7 cellular contexts compared by ENCODE assay signal in genomic region chr16:74667215-74667765, GRCh38. TPM values are rescaled to one million over a fixed set of nuclear protein-coding genes. Genes with fewer than 3 reads are reported as not detected.
DNase-seq lines count a peak whose midpoint lies in the region; ATAC-seq, FAIRE-seq and TF ChIP-seq lines count a peak whose summit lies in the region.

No MANE protein-coding gene starts in this region.

- no peaks in the 10 kb centered on the region for H3K27me3 Mint-ChIP-seq in activated T-helper 2 cell treated with anti-CD3 and anti-CD28 coated beads, Interferon-gamma antibody, Interleukin-2, Interleukin-4, amounts not matched to agents 10 μg/mL and 5 μg/mL and 100 μg/mL, durations not matched to agents 14 hours and 24 hours and 36 hours (ENCODE audit: low read depth)

- 0 to 2% methylated on average over 24 of the region's 24 CpGs for WGBS in pancreas, 2 donors

- POLR2A ChIA-PET in GM10248 (lab: Yijun Ruan, JAX), result interaction anchor here (0.6 to 1.5 kb wide), 5 partner anchors 12 to 207 kb away, joined by 3 to 12 read pairs (median 4); partner anchors contain the start of gene GLG1

- peaks cover 60% of the 10 kb centered on the region for H3K36me3 Mint-ChIP-seq in activated T-helper 2 cell treated with anti-CD3 and anti-CD28 coated beads, Interferon-gamma antibody, Interleukin-2, Interleukin-4, amounts not matched to agents 10 μg/mL and 5 μg/mL and 100 μg/mL, durations not matched to agents 14 hours and 24 hours and 36 hours (ENCODE audit: low read depth)

- TF ChIP-seq CTCF in GM10248 (IDR thresholded peaks at IDR 0.05; ENCODE audit: control extremely low read depth, extremely low read depth, low read depth, missing control alignments) (no peak), pancreas (IDR thresholded peaks at IDR 0.05) (no peak)

- no peaks in the 10 kb centered on the region for H3K27me3 ChIP-seq in pancreas

- peaks cover 0 to 7% (median 0%) of the 10 kb centered on the region in 3 donors for H3K4me1 ChIP-seq in pancreas

- intact Hi-C loops in activated T-helper 2 cell treated with anti-CD3 and anti-CD28 coated beads, Interferon-gamma antibody, Interleukin-2, Interleukin-4, amounts not matched to agents 10 μg/mL and 5 μg/mL and 100 μg/mL, durations not matched to agents 14 hours and 24 hours and 36 hours (cut with micrococcal nuclease), result loop anchor here (1.0 to 10.0 kb wide), 3 partner anchors 33 to 980 kb away; partner anchors contain the start of genes CFDP1, KARS1, MLKL and TERF2IP
- intact Hi-C loops in pancreas (cut with DNase I), result no loop called here

- CTCF ChIA-PET in GM10248 (lab: Yijun Ruan, JAX), result interaction anchor here (0.9 to 2.1 kb wide), 5 partner anchors 11 to 195 kb away, joined by 4 to 9 read pairs (median 4); no protein-coding TSS in a partner anchor

- FAIRE-seq in pancreas (lab: Jason Lieb, UNC), result no peak
- FAIRE-seq in RCC 7860 (lab: Jason Lieb, UNC), result no peak

- ATAC-seq in pancreas, result peak in 2 of 4 donors; percentile 28 to 31
- ATAC-seq in GM19463 (IDR thresholded peaks at IDR 0.05; ENCODE audit: unreplicated experiment), result no peak

- H3K27ac Mint-ChIP-seq in activated T-helper 2 cell treated with anti-CD3 and anti-CD28 coated beads, Interferon-gamma antibody, Interleukin-2, Interleukin-4, amounts not matched to agents 10 μg/mL and 5 μg/mL and 100 μg/mL, durations not matched to agents 14 hours and 24 hours and 36 hours, result peak overlapping the region; percentile 86

- H3K4me1 Mint-ChIP-seq in activated T-helper 2 cell treated with anti-CD3 and anti-CD28 coated beads, Interferon-gamma antibody, Interleukin-2, Interleukin-4, amounts not matched to agents 10 μg/mL and 5 μg/mL and 100 μg/mL, durations not matched to agents 14 hours and 24 hours and 36 hours (ENCODE audit: low read depth), result peaks cover 34% of the 10 kb centered on the region

- peak overlapping the region; percentile 17 to 81 (median 48) for H3K4me3 ChIP-seq in pancreas

- no peaks in the 10 kb centered on the region for H3K9me3 Mint-ChIP-seq in activated T-helper 2 cell treated with anti-CD3 and anti-CD28 coated beads, Interferon-gamma antibody, Interleukin-2, Interleukin-4, amounts not matched to agents 10 μg/mL and 5 μg/mL and 100 μg/mL, durations not matched to agents 14 hours and 24 hours and 36 hours

- H3K36me3 ChIP-seq in pancreas, result peaks cover 0 to under 1% (median 0%) of the 10 kb centered on the region in 3 donors

- H3K27ac ChIP-seq in pancreas, result no peak overlapping the region

- H3K9me3 ChIP-seq in pancreas, result no peaks in the 10 kb centered on the region

- peak overlapping the region; percentile 91 for H3K4me3 Mint-ChIP-seq in activated T-helper 2 cell treated with anti-CD3 and anti-CD28 coated beads, Interferon-gamma antibody, Interleukin-2, Interleukin-4, amounts not matched to agents 10 μg/mL and 5 μg/mL and 100 μg/mL, durations not matched to agents 14 hours and 24 hours and 36 hours (ENCODE audit: low read depth)

- peak; percentile 31 for DNase-seq in GM10248 (ENCODE audit: extremely low spot score)
- DNase-seq in NCI-H1092 treated with DMSO at 0.1 percent for 48 hours (lab: John Stamatoyannopoulos, UW), result peak; percentile 41
- peak; percentile 35 for DNase-seq in activated T-helper 2 cell treated with anti-CD3 and anti-CD28 coated beads, Interferon-gamma antibody, Interleukin-2, Interleukin-4, amounts not matched to agents 10 μg/mL and 5 μg/mL and 100 μg/mL, durations not matched to agents 14 hours and 24 hours and 36 hours (ENCODE audit: low spot score)
- DNase-seq in globus pallidus (ENCODE audit: low spot score), result peak; percentile 34
- peak in 2 of 6 donors; percentile 9 to 70 for DNase-seq in pancreas
- DNase-seq in RCC 7860 (ENCODE audit: low spot score), result no peak

RNA-seq across cellular contexts. Expression of gene RFWD3, which starts 0.6 kb away (rescaled TPM):
- total RNA-seq in activated T-helper 2 cell treated with anti-CD3 and anti-CD28 coated beads, Interferon-gamma antibody, Interleukin-2, Interleukin-4, amounts not matched to agents 10 μg/mL and 5 μg/mL and 100 μg/mL, durations not matched to agents 14 hours and 24 hours and 36 hours, result 94.5 and 101 TPM in 2 replicates
- total RNA-seq in pancreas, result 10 to 100 TPM in 3 of 6 donors, 1 to 10 TPM in 3; 4.7 to 14.0 (median 9.2) TPM
- 1 to 10 TPM; 3.7 to 6.0 TPM for polyA plus RNA-seq in pancreas

RNA-seq across cellular contexts. Expression of gene MLKL, which starts 33.4 kb away (rescaled TPM):
- total RNA-seq in activated T-helper 2 cell treated with anti-CD3 and anti-CD28 coated beads, Interferon-gamma antibody, Interleukin-2, Interleukin-4, amounts not matched to agents 10 μg/mL and 5 μg/mL and 100 μg/mL, durations not matched to agents 14 hours and 24 hours and 36 hours, result 21.6 and 25.6 TPM in 2 replicates
- total RNA-seq in pancreas, result 10 to 100 TPM in 1 of 6 donors, 1 to 10 TPM in 5; 3.6 to 11.7 (median 6.6) TPM
- 10 to 100 TPM; 11.0 to 12.4 TPM for polyA plus RNA-seq in pancreas
